Comparison of ENCODE assay signal across 10 cellular contexts in genomic region chr3:159169828-159170227, GRCh38.
DNase-seq lines count a peak whose midpoint lies in the region; ATAC-seq and TF ChIP-seq lines count a peak whose summit lies in the region.
"Had no signal": no experiment of that assay in that cellular context is flagged by ENCODE, and none has a peak within 500 bp of the region (broad histone marks: within the 10 kb centered on the region; RNA-seq: fewer than 3 reads in every experiment).

No MANE protein-coding gene starts in this region.

- H2AFZ ChIP-seq in OCI-LY7 (ENCODE audit: low read length) = no peak overlapping the region

- no peaks in the 10 kb centered on the region for H3K9me2 ChIP-seq in OCI-LY7 (ENCODE audit: insufficient read depth, low read length)

- TF ChIP-seq POLR2A in GM18505 (IDR thresholded peaks at IDR 0.05; ENCODE audit: borderline replicate concordance, extremely low read depth, insufficient read depth, insufficient read length) (no peak), esophagus muscularis mucosa (IDR thresholded peaks at IDR 0.05; ENCODE audit: low read depth) (no peak)

- no peak overlapping the region for H3K4me2 ChIP-seq in OCI-LY7 (ENCODE audit: low read length)

- H3K9me3 ChIP-seq in esophagus muscularis mucosa = no peaks in the 10 kb centered on the region
- no peaks in the 10 kb centered on the region for H3K9me3 ChIP-seq in OCI-LY7 (ENCODE audit: low read length)

- POLR2A ChIA-PET in OCI-LY7 (lab: Charles Lee) = interaction anchor here (0.6 to 1.1 kb wide), 2 partner anchors 32 to 35 kb away, joined by 3 read pairs; no protein-coding TSS in a partner anchor

- H3K79me2 ChIP-seq in OCI-LY7 (ENCODE audit: insufficient read depth, low read depth, low read length) = no peaks in the 10 kb centered on the region

- no peaks in the 10 kb centered on the region for H3K27me3 ChIP-seq in esophagus muscularis mucosa

- H4K20me1 ChIP-seq in OCI-LY7 (ENCODE audit: insufficient read depth, low read length) = no peaks in the 10 kb centered on the region

- H3K27ac ChIP-seq in esophagus muscularis mucosa (replicated peaks in 1 of 4) (peak overlapping the region in 1 of 4 donors; percentile 20), OCI-LY7 (ENCODE audit: low read depth, low read length, poor library complexity, severe bottlenecking) (no peak overlapping the region)

- peak; percentile 32 for DNase-seq in NCI-H226
- peak; percentile 92 for DNase-seq in dermis blood vessel endothelial cell
- DNase-seq in skeletal muscle cell (ENCODE audit: low read depth) = peak; percentile 52
- DNase-seq in esophagus muscularis mucosa (ENCODE audit: extremely low spot score) = no peak
- no peak for DNase-seq in OCI-LY7 (ENCODE audit: low spot score)
- DNase-seq: central memory CD4-positive, alpha-beta T cell; NCI-H2107 had no signal

- intact Hi-C loops in esophagus muscularis mucosa (cut with DNase I) = no loop called here
- intact Hi-C loops in OCI-LY7 (cut with micrococcal nuclease; ENCODE audit: unreplicated experiment) = no loop called here

- H3K36me3 ChIP-seq in esophagus muscularis mucosa = no peaks in the 10 kb centered on the region
- H3K36me3 ChIP-seq in OCI-LY7 (ENCODE audit: insufficient read depth, low read length) = no peaks in the 10 kb centered on the region

- H3K4me3 ChIP-seq in skeletal muscle cell (ENCODE audit: low read depth, low read length) (no peak overlapping the region), esophagus muscularis mucosa (no peak overlapping the region), OCI-LY7 (ENCODE audit: low read depth, low read length, poor library complexity, severe bottlenecking) (no peak overlapping the region)

- no peak for TF ChIP-seq CTCF in esophagus muscularis mucosa (IDR thresholded peaks at IDR 0.05)
- TF ChIP-seq CTCF in OCI-LY7 (conservative IDR thresholded peaks at IDR 0.05; ENCODE audit: low read length) = no peak

- no TSS peak for BruUV-seq in OCI-LY7 (replicated peaks; lab: Mats Ljungman, UMichigan)

- ATAC-seq in GM18519 (IDR thresholded peaks at IDR 0.05; ENCODE audit: low FRiP score, unreplicated experiment) (peak; percentile 46), GM18505 (IDR thresholded peaks at IDR 0.05; ENCODE audit: unreplicated experiment) (no peak), HG02678 (IDR thresholded peaks at IDR 0.05; ENCODE audit: unreplicated experiment) (no peak)

- CTCF ChIA-PET in OCI-LY7 (lab: Charles Lee; ENCODE audit: unreplicated experiment) = no interaction called here

- H3K4me1 ChIP-seq in esophagus muscularis mucosa (peaks cover 0 to 15% (median 0%) of the 10 kb centered on the region in 4 donors), OCI-LY7 (ENCODE audit: insufficient read depth, low read length, poor library complexity, severe bottlenecking) (no peaks in the 10 kb centered on the region)

- no peak for TF ChIP-seq EP300 in esophagus muscularis mucosa (IDR thresholded peaks at IDR 0.05)

Comparison
In these comparisons a context has a peak if more than half of its experiments do, and no peak if none do; other contexts are left out.
1. DNase-seq: peak in NCI-H226 (single experiment), dermis blood vessel endothelial cell (single experiment) and skeletal muscle cell (single experiment); none in esophagus muscularis mucosa (single experiment) and OCI-LY7 (single experiment).